Comparison of ENCODE assay signal across 30 cellular contexts in genomic region chr19:33111587-33111986, GRCh38. TPM values are rescaled to one million over a fixed set of nuclear protein-coding genes. Genes with fewer than 3 reads are reported as not detected.
"Had no signal": no experiment of that assay in that cellular context is flagged by ENCODE, and none has a peak within 500 bp of the region (broad histone marks: within the 10 kb centered on the region; RNA-seq: fewer than 3 reads in every experiment).

No MANE protein-coding gene starts in this region.

- H3K9me3 ChIP-seq: esophagus squamous epithelium, gastrocnemius medialis, heart right ventricle, left lung, lower lobe of right lung had no signal

- DNase-seq: dermis blood vessel endothelial cell; dorsolateral prefrontal cortex; effector CD4-positive, alpha-beta T cell; effector memory CD4-positive, alpha-beta T cell; erythroblast; esophagus squamous epithelium; foreskin fibroblast; foreskin melanocyte; gastrocnemius medialis; glutamatergic neuron; head of caudate nucleus; heart right ventricle; hippocampal formation; left cardiac atrium; left lung; left ventricle myocardium superior; lower lobe of right lung; mesendoderm; midbrain had no signal

- H3K27me3 ChIP-seq: dorsolateral prefrontal cortex, esophagus squamous epithelium, gastrocnemius medialis, heart right ventricle, left lung had no signal

- ATAC-seq: esophagus mucosa, gastrocnemius medialis, heart right ventricle, left cardiac atrium, left lung, left ventricle myocardium superior, lower lobe of right lung had no signal

- H3K27ac ChIP-seq: coronary artery, dorsolateral prefrontal cortex, epithelial cell of prostate, esophagus squamous epithelium, gastrocnemius medialis, heart right ventricle, left lung, lower lobe of right lung had no signal

- H3K4me1 ChIP-seq: esophagus squamous epithelium, gastrocnemius medialis, heart right ventricle, left lung, lower lobe of right lung had no signal

- H3K4me3 ChIP-seq: coronary artery, dorsolateral prefrontal cortex, esophagus squamous epithelium, gastrocnemius medialis, heart right ventricle, left lung, lower lobe of right lung had no signal

RNA-seq across cellular contexts. Expression of gene WDR88, which starts 20.3 kb away (rescaled TPM):
- total RNA-seq: cerebellum, dermis blood vessel endothelial cell, esophagus mucosa, esophagus squamous epithelium, gastrocnemius medialis, glomerular endothelial cell, kidney epithelial cell, left cardiac atrium, left lung, left ventricle myocardium superior, lower leg skin, lower lobe of right lung, lung microvascular endothelial cell, mononuclear cell, mucosa of gallbladder had no signal
- polyA plus RNA-seq: heart right ventricle, keratinocyte had no signal
